In the genomic region with DNA sequence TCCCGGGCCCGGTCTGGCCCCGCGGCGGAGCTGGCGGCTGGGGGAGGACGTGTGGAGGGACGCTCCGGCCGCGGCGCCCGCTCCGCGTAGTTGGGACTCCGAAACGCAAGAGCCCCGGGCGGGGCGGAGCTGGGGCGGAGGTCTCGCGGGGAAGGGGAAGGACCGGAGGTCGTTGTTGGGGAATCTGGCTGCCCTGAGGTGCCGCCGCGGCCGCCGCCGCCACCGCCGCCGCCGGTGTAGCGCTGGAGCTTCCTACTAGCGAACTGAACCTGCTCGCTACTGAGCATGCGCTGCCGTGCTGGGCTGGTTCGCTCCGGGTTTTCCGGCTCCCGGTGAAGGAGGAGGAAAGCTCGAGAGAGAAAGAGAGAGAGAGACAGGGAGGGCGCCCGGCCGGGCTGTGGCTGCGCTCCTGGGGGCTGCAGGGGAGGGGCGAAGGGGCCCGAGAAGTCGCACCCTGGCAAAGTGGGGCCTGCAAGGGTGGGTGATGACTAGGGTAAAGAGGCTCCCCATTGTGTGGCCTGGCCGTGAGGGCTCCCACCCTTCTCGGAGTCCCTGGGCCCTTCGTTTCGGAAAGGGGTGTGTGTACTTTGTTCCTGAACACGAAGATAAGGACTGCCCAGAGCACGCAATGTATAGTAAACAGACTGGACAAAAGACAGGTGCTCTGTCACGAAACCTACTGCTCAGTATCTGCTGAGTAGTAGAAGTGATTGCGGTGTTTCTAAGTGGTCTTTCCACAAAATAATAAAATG, we compare ENCODE assay signal across 8 cellular contexts. TPM values are rescaled to one million over a fixed set of nuclear protein-coding genes. Genes with fewer than 3 reads are reported as not detected.
DNase-seq lines count a peak whose midpoint lies in the region; ATAC-seq, FAIRE-seq and TF ChIP-seq lines count a peak whose summit lies in the region.

A gene (minus strand): TSS at position 281 of the 752 bp plus-strand sequence. CDS start 629 bp downstream, outside the sequence.

- DNase-seq in GM06990 (ENCODE audit: extremely low read depth, insufficient read length): peak; percentile 92
- DNase-seq in NB4 (ENCODE audit: low read depth): peak; percentile 97
- peak; percentile 96 for DNase-seq in SK-N-DZ (ENCODE audit: low spot score)
- DNase-seq in activated naive CD4-positive, alpha-beta T cell treated with anti-CD3 and anti-CD28 coated beads for 36 hours: peak; percentile 97
- DNase-seq in frontal cortex (ENCODE audit: low spot score in 2 of 2): peak; percentile 86 to 93
- DNase-seq in neuronal stem cell (ENCODE audit: low spot score): peak; percentile 95

- H3K9me3 Mint-ChIP-seq in activated naive CD4-positive, alpha-beta T cell treated with anti-CD3 and anti-CD28 coated beads for 36 hours: no peaks in the 10 kb centered on the region

- no peak within 1 kb of the TSS for H2BK120ac ChIP-seq in neuronal stem cell (ENCODE audit: low read depth, low read length)

- H3K9me3 ChIP-seq in neuronal stem cell (replicated peaks in 1 of 2; ENCODE audit: control insufficient read depth in 2 of 2, insufficient read depth in 1 of 2, low read depth in 1 of 2, low read length in 2 of 2): no peaks in the 10 kb centered on the region

- peak within 1 kb of the TSS; percentile 84 for H3K4me3 Mint-ChIP-seq in activated naive CD4-positive, alpha-beta T cell treated with anti-CD3 and anti-CD28 coated beads for 36 hours

- peak within 1 kb of the TSS; percentile 92 for H3K4me3 ChIP-seq in GM06990 (replicated peaks; ENCODE audit: low read depth, low read length)
- H3K4me3 ChIP-seq in NB4 (ENCODE audit: low read depth, low read length): peak within 1 kb of the TSS; percentile 72
- H3K4me3 ChIP-seq in neuronal stem cell (ENCODE audit: low read length in 2 of 2): peak within 1 kb of the TSS; percentile 56 to 93

- H2AFZ ChIP-seq in neuronal stem cell (ENCODE audit: low read length): peak within 1 kb of the TSS; percentile 89

- no peak within 1 kb of the TSS for H2BK15ac ChIP-seq in neuronal stem cell (ENCODE audit: low read length)

- TF ChIP-seq CTCF in GM06990 (IDR thresholded peaks at IDR 0.05; ENCODE audit: insufficient read depth, low read length, poor library complexity, severe bottlenecking) (no peak), NB4 (IDR thresholded peaks at IDR 0.05; ENCODE audit: low read depth, low read length) (no peak), subcutaneous adipose tissue (IDR thresholded peaks at IDR 0.05; ENCODE audit: low read depth) (no peak)

- H3K79me1 ChIP-seq in neuronal stem cell (ENCODE audit: low read depth, low read length): no peaks in the 10 kb centered on the region

- H3K36me3 ChIP-seq in GM06990 (ENCODE audit: control insufficient read depth, insufficient read depth, low read length): no peaks in the 10 kb centered on the region
- peaks cover 2 to 22% of the 10 kb centered on the region in 2 donors for H3K36me3 ChIP-seq in neuronal stem cell (replicated peaks in 1 of 2; ENCODE audit: control insufficient read depth in 2 of 2, insufficient read depth in 2 of 2, low read length in 2 of 2)

- H3K4ac ChIP-seq in neuronal stem cell (ENCODE audit: low read length): no peak within 1 kb of the TSS

- H3K18ac ChIP-seq in neuronal stem cell (ENCODE audit: low read length): peak within 1 kb of the TSS; percentile 81

- H4K91ac ChIP-seq in neuronal stem cell (ENCODE audit: low read depth, low read length, poor library complexity): no peak within 1 kb of the TSS

- H3K27me3 Mint-ChIP-seq in activated naive CD4-positive, alpha-beta T cell treated with anti-CD3 and anti-CD28 coated beads for 36 hours (ENCODE audit: low read depth): no peaks in the 10 kb centered on the region

- peak; percentile 52 for ATAC-seq in HG02571 (IDR thresholded peaks at IDR 0.05; ENCODE audit: unreplicated experiment)

- H3K27ac Mint-ChIP-seq in activated naive CD4-positive, alpha-beta T cell treated with anti-CD3 and anti-CD28 coated beads for 36 hours: peak within 1 kb of the TSS; percentile 93

- H4K8ac ChIP-seq in neuronal stem cell (ENCODE audit: low read depth, low read length): no peak within 1 kb of the TSS

- no peaks in the 10 kb centered on the region for H3K27me3 ChIP-seq in GM06990 (replicated peaks; ENCODE audit: control insufficient read depth, insufficient read depth, low read length)
- H3K27me3 ChIP-seq in neuronal stem cell (ENCODE audit: control insufficient read depth in 3 of 3, insufficient read depth in 3 of 3, low read depth in 1 of 3, low read length in 3 of 3): no peaks in the 10 kb centered on the region

- H3K23ac ChIP-seq in neuronal stem cell (ENCODE audit: low read depth, low read length, poor library complexity): peak within 1 kb of the TSS; percentile 96

- intact Hi-C loops in activated naive CD4-positive, alpha-beta T cell treated with anti-CD3 and anti-CD28 coated beads for 36 hours (cut with micrococcal nuclease): loop anchor here (1.0 to 10.0 kb wide), 7 partner anchors 62 to 656 kb away; a partner anchor contains a TSS

- H3K36me3 Mint-ChIP-seq in activated naive CD4-positive, alpha-beta T cell treated with anti-CD3 and anti-CD28 coated beads for 36 hours (ENCODE audit: low read depth): peaks cover 7% of the 10 kb centered on the region

- TF ChIP-seq POLR2A in NB4 (IDR thresholded peaks at IDR 0.05; ENCODE audit: extremely low read depth, insufficient read length): peak; percentile 83

- WGBS in neuronal stem cell (ENCODE audit: extremely low coverage in 2 of 2, insufficient read length in 2 of 2, insufficient replicate concordance in 1 of 2), 2 donors: no CpG with 5 or more reads among the region's 60 CpGs

- peaks cover 6 to 12% of the 10 kb centered on the region in 2 donors for H3K4me1 ChIP-seq in neuronal stem cell (ENCODE audit: control insufficient read depth in 2 of 2, insufficient read depth in 1 of 2, low read depth in 1 of 2, low read length in 2 of 2)

- H3K9ac ChIP-seq in neuronal stem cell (ENCODE audit: low read depth, low read length, poor library complexity): peak within 1 kb of the TSS; percentile 79

- H3K27ac ChIP-seq in neuronal stem cell (replicated peaks; ENCODE audit: low read length): peak within 1 kb of the TSS; percentile 88

- H2AK5ac ChIP-seq in neuronal stem cell (ENCODE audit: low read depth, low read length): peak within 1 kb of the TSS; percentile 13

- no peak for FAIRE-seq in frontal cortex (lab: Jason Lieb, UNC)

- peaks cover 48% of the 10 kb centered on the region for H3K4me1 Mint-ChIP-seq in activated naive CD4-positive, alpha-beta T cell treated with anti-CD3 and anti-CD28 coated beads for 36 hours (ENCODE audit: low read depth)

- CTCF ChIA-PET in activated naive CD4-positive, alpha-beta T cell treated with anti-CD3 and anti-CD28 coated beads for 36 hours (lab: Charles Lee): interaction anchor here (0.5 to 4.3 kb wide), 8 partner anchors 13 to 174 kb away, joined by 3 to 53 read pairs (median 3); no protein-coding TSS in a partner anchor

- no peak within 1 kb of the TSS for H2BK5ac ChIP-seq in neuronal stem cell (ENCODE audit: low read length)

- no peak within 1 kb of the TSS for H2BK12ac ChIP-seq in neuronal stem cell (ENCODE audit: low read length)

- H3K4me2 ChIP-seq in neuronal stem cell (ENCODE audit: insufficient read depth, low read length, poor library complexity, severe bottlenecking): peak within 1 kb of the TSS; percentile 59

- no peak within 1 kb of the TSS for H3K14ac ChIP-seq in neuronal stem cell (ENCODE audit: low read length)

RNA-seq across cellular contexts. Expression of the gene that starts here (rescaled TPM):
- polyA plus RNA-seq in SK-N-DZ (2014; cell fraction: cytosol; rRNA removed): 8.6 and 9.0 TPM in 2 replicates
- 11.2 and 23.7 TPM in 2 replicates for polyA plus RNA-seq in SK-N-DZ (2014; cell fraction: nucleus; rRNA removed)
- total RNA-seq in activated naive CD4-positive, alpha-beta T cell treated with anti-CD3 and anti-CD28 coated beads for 36 hours: 10 to 100 TPM; 16.8 to 17.1 TPM
- total RNA-seq in frontal cortex (26.5 TPM), subcutaneous adipose tissue (10 to 100 TPM; 67.2 to 72.4 (median 71.0) TPM)
- 29.4 TPM for polyA plus RNA-seq in neuronal stem cell (2013, experiment 1 of 2)
- 32.4 TPM for polyA plus RNA-seq in neuronal stem cell (2013, experiment 2 of 2)

Comparison
In these comparisons a context has a peak if more than half of its experiments do, and no peak if none do; other contexts are left out.
1. Peak in every context shown above with its lines: DNase-seq, ATAC-seq, H3K4me3 ChIP-seq and H3K27ac ChIP-seq.